In genomic region chr22:24875862-24876506, GRCh38 we compare ENCODE assay signal across 12 cellular contexts.
DNase-seq lines count a peak whose midpoint lies in the region; ATAC-seq, FAIRE-seq and TF ChIP-seq lines count a peak whose summit lies in the region.
"Had no signal": no experiment of that assay in that cellular context is flagged by ENCODE, and none has a peak within 500 bp of the region (broad histone marks: within the 10 kb centered on the region; RNA-seq: fewer than 3 reads in every experiment).

No MANE protein-coding gene starts in this region.

- H3K36me3 Mint-ChIP-seq in activated CD4-positive, alpha-beta T cell treated with anti-CD3 and anti-CD28 coated beads for 36 hours (ENCODE audit: low read depth) = no peaks in the 10 kb centered on the region
- H3K36me3 Mint-ChIP-seq in neural progenitor cell = no peaks in the 10 kb centered on the region

- no peak for FAIRE-seq in GM12878 (lab: Jason Lieb, UNC)

- H3K9me3 ChIP-seq in GM12878 (replicated peaks; ENCODE audit: control insufficient read depth, insufficient read depth, low read length) (no peaks in the 10 kb centered on the region), neural progenitor cell (ENCODE audit: low read depth) (no peaks in the 10 kb centered on the region), suprapubic skin (no peaks in the 10 kb centered on the region)

- no peaks in the 10 kb centered on the region for H3K36me3 ChIP-seq in GM12878 (ENCODE audit: control insufficient read depth in 2 of 2, insufficient read depth in 2 of 2, low read length in 1 of 2)
- no peaks in the 10 kb centered on the region for H3K36me3 ChIP-seq in neural progenitor cell
- H3K36me3 ChIP-seq in suprapubic skin = no peaks in the 10 kb centered on the region

- no peak overlapping the region for H3K27ac Mint-ChIP-seq in activated CD4-positive, alpha-beta T cell treated with anti-CD3 and anti-CD28 coated beads for 36 hours
- no peak overlapping the region for H3K27ac Mint-ChIP-seq in neural progenitor cell

- H3K27ac ChIP-seq in GM12878 (ENCODE audit: control insufficient read depth, insufficient read depth) (no peak overlapping the region), neural progenitor cell (no peak overlapping the region), suprapubic skin (no peak overlapping the region)
- H3K27ac ChIP-seq: esophagus muscularis mucosa had no signal

- BruUV-seq in GM12878 (replicated peaks; lab: Mats Ljungman, UMichigan) = no TSS peak

- H3K27me3 Mint-ChIP-seq in activated CD4-positive, alpha-beta T cell treated with anti-CD3 and anti-CD28 coated beads for 36 hours = no peaks in the 10 kb centered on the region
- peaks cover 7% of the 10 kb centered on the region for H3K27me3 Mint-ChIP-seq in neural progenitor cell (ENCODE audit: insufficient read depth, low read depth)

- TF ChIP-seq POLR2A in GM12878 (IDR thresholded peaks at IDR 0.05; ENCODE audit: low read depth, low read length) = no peak
- no peak for TF ChIP-seq POLR2A in suprapubic skin (IDR thresholded peaks at IDR 0.05)

- CTCF ChIA-PET in activated CD4-positive, alpha-beta T cell treated with anti-CD3 and anti-CD28 coated beads for 36 hours (lab: Charles Lee) = interaction anchor here (0.6 to 1.9 kb wide), 4 partner anchors 12 to 106 kb away, joined by 3 to 7 read pairs (median 4); no protein-coding TSS in a partner anchor
- CTCF ChIA-PET in GM12878 (lab: Yijun Ruan, JAX) = no interaction called here

- no peak for TF ChIP-seq RAD21 in GM12878 (IDR thresholded peaks at IDR 0.05; ENCODE audit: insufficient read depth, low read depth, low read length)

- no peaks in the 10 kb centered on the region for H3K79me2 ChIP-seq in GM12878 (ENCODE audit: control insufficient read depth, insufficient read depth, low read length)
- no peaks in the 10 kb centered on the region for H3K79me2 ChIP-seq in neural progenitor cell (ENCODE audit: low read depth)

- H3K9ac ChIP-seq in GM12878 (ENCODE audit: control insufficient read depth, insufficient read depth, low read length) = no peak overlapping the region
- no peak overlapping the region for H3K9ac ChIP-seq in neural progenitor cell

- intact Hi-C loops in activated CD4-positive, alpha-beta T cell treated with anti-CD3 and anti-CD28 coated beads for 36 hours (cut with DNase I, micrococcal nuclease) = no loop called here
- intact Hi-C loops in GM12878 (cut with micrococcal nuclease; ENCODE audit: unreplicated experiment) = no loop called here

- TF ChIP-seq EP300 in GM12878 (IDR thresholded peaks at IDR 0.05; ENCODE audit: borderline replicate concordance in 1 of 2, control insufficient read depth in 1 of 2, low read depth in 2 of 2, low read length in 2 of 2) (no peak), suprapubic skin (IDR thresholded peaks at IDR 0.05) (no peak)

- in situ Hi-C loops in GM12878 (cut with MboI) = no loop called here

- H3K4me3 Mint-ChIP-seq in activated CD4-positive, alpha-beta T cell treated with anti-CD3 and anti-CD28 coated beads for 36 hours = no peak overlapping the region
- H3K4me3 Mint-ChIP-seq in neural progenitor cell = no peak overlapping the region

- POLR2A ChIA-PET in activated CD4-positive, alpha-beta T cell treated with anti-CD3 and anti-CD28 coated beads for 36 hours (lab: Charles Lee) = interaction anchor here (0.6 kb wide), 1 partner anchor 787 kb away, joined by 3 read pairs; no protein-coding TSS in a partner anchor
- POLR2A ChIA-PET in GM12878 (lab: Charles Lee) = interaction anchor here (0.6 kb wide), 1 partner anchor 43 kb away, joined by 8 read pairs; no protein-coding TSS in a partner anchor

- H3K4me1 Mint-ChIP-seq in activated CD4-positive, alpha-beta T cell treated with anti-CD3 and anti-CD28 coated beads for 36 hours = no peaks in the 10 kb centered on the region
- H3K4me1 Mint-ChIP-seq in neural progenitor cell = no peaks in the 10 kb centered on the region

- TF ChIP-seq CTCF in GM12878 (IDR thresholded peaks at IDR 0.05 in 2 of 3, conservative IDR thresholded peaks at IDR 0.05 in 1 of 3; ENCODE audit: control insufficient read depth in 2 of 3, extremely low read depth in 1 of 3, insufficient read depth in 1 of 3, low read depth in 3 of 3, low read length in 3 of 3) = no peak
- no peak for TF ChIP-seq CTCF in neural progenitor cell (IDR thresholded peaks at IDR 0.05)
- no peak for TF ChIP-seq CTCF in suprapubic skin (IDR thresholded peaks at IDR 0.05)

- H4K20me1 ChIP-seq in GM12878 (ENCODE audit: control insufficient read depth, insufficient read depth) (no peaks in the 10 kb centered on the region), neural progenitor cell (ENCODE audit: low read depth) (peaks cover 7% of the 10 kb centered on the region)

- WGBS in GM12878 (ENCODE audit: insufficient coverage, insufficient replicate concordance, low lambda C conversion rate, missing lambda C conversion rate) = 11% methylated on average over 4 of the region's 4 CpGs
- WGBS in suprapubic skin = 54% methylated on average over 3 of the region's 4 CpGs

- no peak for ATAC-seq in activated CD4-positive, alpha-beta T cell treated with anti-CD3 and anti-CD28 coated beads for 36 hours
- no peak for ATAC-seq in GM12878
- no peak for ATAC-seq in GM21526 (IDR thresholded peaks at IDR 0.05; ENCODE audit: low FRiP score, unreplicated experiment)
- ATAC-seq: sciatic nerve had no signal

- RAD21 ChIA-PET in GM12878 (lab: Charles Lee; ENCODE audit: unreplicated experiment) = no interaction called here

- H3K4me2 ChIP-seq in GM12878 (ENCODE audit: control insufficient read depth, insufficient read depth) (no peak overlapping the region), neural progenitor cell (no peak overlapping the region)

- H3K4me3 ChIP-seq in GM12878 (no peak overlapping the region), neural progenitor cell (no peak overlapping the region), suprapubic skin (no peak overlapping the region)
- H3K4me3 ChIP-seq: esophagus muscularis mucosa, lung had no signal

- H3K27me3 ChIP-seq in GM12878 (replicated peaks in 1 of 2; ENCODE audit: control insufficient read depth in 2 of 2, insufficient read depth in 2 of 2, low read length in 1 of 2) (no peaks in the 10 kb centered on the region), neural progenitor cell (no peaks in the 10 kb centered on the region), suprapubic skin (no peaks in the 10 kb centered on the region)
- H3K27me3 ChIP-seq: esophagus muscularis mucosa had no signal

- no peaks in the 10 kb centered on the region for H3F3A ChIP-seq in neural progenitor cell (ENCODE audit: low read depth)

- no peaks in the 10 kb centered on the region for H3K4me1 ChIP-seq in GM12878 (ENCODE audit: control insufficient read depth, insufficient read depth, low read length)
- H3K4me1 ChIP-seq in neural progenitor cell = no peaks in the 10 kb centered on the region
- H3K4me1 ChIP-seq in suprapubic skin = no peaks in the 10 kb centered on the region
- H3K4me1 ChIP-seq: esophagus muscularis mucosa had no signal

- H2AFZ ChIP-seq in GM12878 (ENCODE audit: control insufficient read depth, low read depth, low read length) (no peak overlapping the region), neural progenitor cell (replicated peaks) (no peak overlapping the region)

- no peaks in the 10 kb centered on the region for H3K9me3 Mint-ChIP-seq in activated CD4-positive, alpha-beta T cell treated with anti-CD3 and anti-CD28 coated beads for 36 hours (ENCODE audit: low read depth)
- no peaks in the 10 kb centered on the region for H3K9me3 Mint-ChIP-seq in neural progenitor cell

- peak; percentile 56 for DNase-seq in activated CD4-positive, alpha-beta T cell treated with anti-CD3 and anti-CD28 coated beads for 36 hours
- no peak for DNase-seq in activated CD4-positive, alpha-beta T cell treated with anti-CD3 and anti-CD28 coated beads for 1 hour
- DNase-seq in MV-4-11 (lab: John Stamatoyannopoulos, UW) (peak; percentile 30), GM12878 (ENCODE audit: low read depth, low spot score) (no peak), neural progenitor cell (ENCODE audit: low spot score) (peak; percentile 78), NCI-H2227 (lab: John Stamatoyannopoulos, UW; ENCODE audit: unreplicated experiment) (no peak), suprapubic skin (ENCODE audit: low spot score in 2 of 2) (no peak)
- DNase-seq: anterior cingulate cortex had no signal

- SMC1A ChIA-PET in GM12878 (lab: Charles Lee; ENCODE audit: uncharacterized antibody, unreplicated experiment) = interaction anchor here (0.6 kb wide), 1 partner anchor 9 kb away, joined by 3 read pairs; no protein-coding TSS in a partner anchor

TF ChIP-seq in GM12878, 131 proteins besides CTCF, POLR2A, EP300 and RAD21 (continues in another document):
- peak; percentile 88 for TF ChIP-seq REST (IDR thresholded peaks at IDR 0.05; ENCODE audit: low read depth, low read length)

Comparison
In these comparisons a context has a peak if more than half of its experiments do, and no peak if none do; other contexts are left out.
1. DNase-seq: peak in activated CD4-positive, alpha-beta T cell treated with anti-CD3 and anti-CD28 coated beads for 36 hours (single experiment), MV-4-11 (single experiment) and neural progenitor cell (single experiment); none in activated CD4-positive, alpha-beta T cell treated with anti-CD3 and anti-CD28 coated beads for 1 hour (single experiment), GM12878 (single experiment), NCI-H2227 (single experiment) and suprapubic skin (0 of 2).